ENCODE assay signal across 8 cellular contexts in genomic region chr7:70614237-70614984, GRCh38.
DNase-seq lines count a peak whose midpoint lies in the region; ATAC-seq, FAIRE-seq and TF ChIP-seq lines count a peak whose summit lies in the region.

No MANE protein-coding gene starts in this region.

- TF ChIP-seq RAD21 in neural cell (conservative IDR thresholded peaks at IDR 0.05): peak; percentile 17

- TF ChIP-seq CTCF in epithelial cell of esophagus (IDR thresholded peaks at IDR 0.05; ENCODE audit: insufficient read depth, low read depth, low read length, missing control alignments): peak; percentile 9
- no peak for TF ChIP-seq CTCF in neural cell (IDR thresholded peaks at IDR 0.05; ENCODE audit: poor library complexity, severe bottlenecking)

- H3F3A ChIP-seq in neural cell (ENCODE audit: insufficient read depth, low read length, poor library complexity, severe bottlenecking): peaks cover 7% of the 10 kb centered on the region

- no peak overlapping the region for H3K4me3 ChIP-seq in epithelial cell of esophagus (ENCODE audit: low read length)
- peak overlapping the region; percentile 59 for H3K4me3 ChIP-seq in neural cell (ENCODE audit: low read length)

- H3K36me3 ChIP-seq in neural cell (ENCODE audit: insufficient read depth, low read length): no peaks in the 10 kb centered on the region

- DNase-seq in H54 (ENCODE audit: insufficient read length, low spot score) (peak; percentile 85), NCI-H345 treated with DMSO at 0.1 percent for 48 hours (lab: John Stamatoyannopoulos, UW; ENCODE audit: unreplicated experiment) (peak; percentile 93), epithelial cell of esophagus (ENCODE audit: low read depth) (peak; percentile 51), CD1c-positive myeloid dendritic cell (ENCODE audit: extremely low spot score) (no peak)
- no peak for DNase-seq in stimulated activated CD4-positive, alpha-beta T cell treated with anti-CD3 and anti-CD28 coated beads, Interleukin-12 subunit alpha, Interleukin-12 subunit beta, amount 100 ng/mL, for 4 hours
- no peak for DNase-seq in activated CD4-positive, alpha-beta T cell treated with anti-CD3 and anti-CD28 coated beads for 36 hours

- H3K36me3 Mint-ChIP-seq in activated CD4-positive, alpha-beta T cell treated with anti-CD3 and anti-CD28 coated beads for 36 hours (ENCODE audit: low read depth): no peaks in the 10 kb centered on the region

- H3K4me2 ChIP-seq in neural cell (ENCODE audit: low read length): peak overlapping the region; percentile 60

- no peak; the same call in 1 of the 2 replicates for TF ChIP-seq POLR2A in H54 (IDR thresholded peaks at IDR 0.05; ENCODE audit: low read depth, low read length)

- no peak for ATAC-seq in HG02642 (IDR thresholded peaks at IDR 0.05; ENCODE audit: poor library complexity, unreplicated experiment)
- ATAC-seq in activated CD4-positive, alpha-beta T cell treated with anti-CD3 and anti-CD28 coated beads for 36 hours: no peak

- peak; percentile 32 for TF ChIP-seq EP300 in neural cell (conservative IDR thresholded peaks at IDR 0.05; ENCODE audit: poor library complexity, severe bottlenecking)

- H3K79me2 ChIP-seq in neural cell (replicated peaks; ENCODE audit: insufficient read depth, low read length): peaks cover 96% of the 10 kb centered on the region

- H3K9me3 Mint-ChIP-seq in activated CD4-positive, alpha-beta T cell treated with anti-CD3 and anti-CD28 coated beads for 36 hours (ENCODE audit: low read depth): no peaks in the 10 kb centered on the region

- H3K4me1 Mint-ChIP-seq in activated CD4-positive, alpha-beta T cell treated with anti-CD3 and anti-CD28 coated beads for 36 hours: no peaks in the 10 kb centered on the region

- no peak overlapping the region for H3K4me3 Mint-ChIP-seq in activated CD4-positive, alpha-beta T cell treated with anti-CD3 and anti-CD28 coated beads for 36 hours

- POLR2A ChIA-PET in activated CD4-positive, alpha-beta T cell treated with anti-CD3 and anti-CD28 coated beads for 36 hours (lab: Charles Lee): interaction anchor here (0.6 to 0.7 kb wide), 2 partner anchors 39 to 111 kb away, joined by 4 to 6 read pairs; no protein-coding TSS in a partner anchor

- H3K27ac ChIP-seq in neural cell (ENCODE audit: low read length): peak overlapping the region; percentile 92

- intact Hi-C loops in activated CD4-positive, alpha-beta T cell treated with anti-CD3 and anti-CD28 coated beads for 36 hours (cut with DNase I, micrococcal nuclease): no loop called here

- no peak overlapping the region for H2AFZ ChIP-seq in neural cell (ENCODE audit: low read depth, low read length)

- CTCF ChIA-PET in activated CD4-positive, alpha-beta T cell treated with anti-CD3 and anti-CD28 coated beads for 36 hours (lab: Charles Lee): no interaction called here

- no peaks in the 10 kb centered on the region for H3K27me3 Mint-ChIP-seq in activated CD4-positive, alpha-beta T cell treated with anti-CD3 and anti-CD28 coated beads for 36 hours

- H4K20me1 ChIP-seq in neural cell (ENCODE audit: insufficient read depth): no peaks in the 10 kb centered on the region

- no peak overlapping the region for H3K27ac Mint-ChIP-seq in activated CD4-positive, alpha-beta T cell treated with anti-CD3 and anti-CD28 coated beads for 36 hours

- no peaks in the 10 kb centered on the region for H3K9me2 ChIP-seq in neural cell (ENCODE audit: insufficient read depth, low read length)

- no peaks in the 10 kb centered on the region for H3K9me3 ChIP-seq in neural cell (ENCODE audit: low read length)

- no peaks in the 10 kb centered on the region for H3K27me3 ChIP-seq in neural cell (ENCODE audit: insufficient read depth, low read depth, low read length)

- no peak for FAIRE-seq in H54 (lab: Jason Lieb, UNC)

- peak overlapping the region; percentile 63 for H3K9ac ChIP-seq in neural cell (ENCODE audit: low read length)

TF ChIP-seq in neural cell, 6 proteins besides CTCF, POLR2A, EP300 and RAD21:
- TF ChIP-seq MXI1 (conservative IDR thresholded peaks at IDR 0.05; ENCODE audit: poor library complexity, severe bottlenecking) (peak; percentile 25), SMC3 (conservative IDR thresholded peaks at IDR 0.05; ENCODE audit: poor library complexity) (peak; percentile 44), EZH2 (IDR thresholded peaks at IDR 0.05; ENCODE audit: borderline replicate concordance, insufficient read depth, low read length, poor library complexity, severe bottlenecking) (no peak), POLR2AphosphoS5 (IDR thresholded peaks at IDR 0.05) (peak; percentile 66), TAF1 (IDR thresholded peaks at IDR 0.05; ENCODE audit: low read depth) (no peak)
- TF ChIP-seq, protein P1, sequence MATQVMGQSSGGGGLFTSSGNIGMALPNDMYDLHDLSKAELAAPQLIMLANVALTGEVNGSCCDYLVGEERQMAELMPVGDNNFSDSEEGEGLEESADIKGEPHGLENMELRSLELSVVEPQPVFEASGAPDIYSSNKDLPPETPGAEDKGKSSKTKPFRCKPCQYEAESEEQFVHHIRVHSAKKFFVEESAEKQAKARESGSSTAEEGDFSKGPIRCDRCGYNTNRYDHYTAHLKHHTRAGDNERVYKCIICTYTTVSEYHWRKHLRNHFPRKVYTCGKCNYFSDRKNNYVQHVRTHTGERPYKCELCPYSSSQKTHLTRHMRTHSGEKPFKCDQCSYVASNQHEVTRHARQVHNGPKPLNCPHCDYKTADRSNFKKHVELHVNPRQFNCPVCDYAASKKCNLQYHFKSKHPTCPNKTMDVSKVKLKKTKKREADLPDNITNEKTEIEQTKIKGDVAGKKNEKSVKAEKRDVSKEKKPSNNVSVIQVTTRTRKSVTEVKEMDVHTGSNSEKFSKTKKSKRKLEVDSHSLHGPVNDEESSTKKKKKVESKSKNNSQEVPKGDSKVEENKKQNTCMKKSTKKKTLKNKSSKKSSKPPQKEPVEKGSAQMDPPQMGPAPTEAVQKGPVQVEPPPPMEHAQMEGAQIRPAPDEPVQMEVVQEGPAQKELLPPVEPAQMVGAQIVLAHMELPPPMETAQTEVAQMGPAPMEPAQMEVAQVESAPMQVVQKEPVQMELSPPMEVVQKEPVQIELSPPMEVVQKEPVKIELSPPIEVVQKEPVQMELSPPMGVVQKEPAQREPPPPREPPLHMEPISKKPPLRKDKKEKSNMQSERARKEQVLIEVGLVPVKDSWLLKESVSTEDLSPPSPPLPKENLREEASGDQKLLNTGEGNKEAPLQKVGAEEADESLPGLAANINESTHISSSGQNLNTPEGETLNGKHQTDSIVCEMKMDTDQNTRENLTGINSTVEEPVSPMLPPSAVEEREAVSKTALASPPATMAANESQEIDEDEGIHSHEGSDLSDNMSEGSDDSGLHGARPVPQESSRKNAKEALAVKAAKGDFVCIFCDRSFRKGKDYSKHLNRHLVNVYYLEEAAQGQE (IDR thresholded peaks at IDR 0.05; ENCODE audit: borderline replicate concordance): peak; percentile 19

Comparison
In these comparisons a context has a peak if more than half of its experiments do, and no peak if none do; other contexts are left out.
1. DNase-seq: peak in H54 (single experiment), NCI-H345 treated with DMSO at 0.1 percent for 48 hours (single experiment) and epithelial cell of esophagus (single experiment); none in CD1c-positive myeloid dendritic cell (single experiment), stimulated activated CD4-positive, alpha-beta T cell treated with anti-CD3 and anti-CD28 coated beads, Interleukin-12 subunit alpha, Interleukin-12 subunit beta, amount 100 ng/mL, for 4 hours (single experiment) and activated CD4-positive, alpha-beta T cell treated with anti-CD3 and anti-CD28 coated beads for 36 hours (single experiment).